ENCODE assay signal across 13 cellular contexts in the genomic region with DNA sequence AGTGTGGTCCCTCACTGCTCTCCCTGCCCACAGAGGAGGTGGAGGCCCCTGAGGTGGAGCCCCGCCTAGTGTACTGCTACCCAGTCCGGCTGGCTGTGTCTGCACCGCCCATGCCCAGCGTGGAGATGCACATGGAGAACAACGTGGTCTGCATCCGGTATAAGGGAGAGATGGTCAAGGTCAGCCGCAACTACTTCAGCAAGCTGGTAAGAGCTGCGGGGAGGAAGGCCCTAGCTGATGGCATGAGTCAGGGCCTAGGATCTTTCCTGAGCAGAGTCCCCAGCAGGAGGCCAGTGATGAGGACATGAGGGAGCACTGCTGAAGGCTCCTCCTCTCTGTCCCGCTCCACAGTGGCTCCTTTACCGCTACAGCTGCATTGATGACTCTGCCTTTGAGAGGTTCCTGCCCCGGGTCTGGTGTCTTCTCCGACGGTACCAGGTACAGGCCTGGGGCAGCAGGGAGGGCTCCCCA. TPM values are rescaled to one million over a fixed set of nuclear protein-coding genes. Genes with fewer than 3 reads are reported as not detected.
DNase-seq lines count a peak whose midpoint lies in the region; ATAC-seq and TF ChIP-seq lines count a peak whose summit lies in the region.
"Had no signal": no experiment of that assay in that cellular context is flagged by ENCODE, and none has a peak within 500 bp of the region (broad histone marks: within the 10 kb centered on the region; RNA-seq: fewer than 3 reads in every experiment).

No MANE protein-coding gene starts in this region.

- peaks cover 9% of the 10 kb centered on the region for H3K4me1 Mint-ChIP-seq in activated CD4-positive, alpha-beta T cell treated with anti-CD3 and anti-CD28 coated beads, Interleukin-2, amount 10 ng/mL, durations not matched to agents 7 days and 5 days

- H3K9me3 Mint-ChIP-seq in activated CD4-positive, alpha-beta T cell treated with anti-CD3 and anti-CD28 coated beads, Interleukin-2, amount 10 ng/mL, durations not matched to agents 7 days and 5 days, result no peaks in the 10 kb centered on the region
- H3K9me3 Mint-ChIP-seq: activated naive CD8-positive, alpha-beta T cell treated with anti-CD3 and anti-CD28 coated beads, Interleukin-2, amount 10 ng/mL, durations not matched to agents 7 days and 5 days had no signal

- H3K27me3 ChIP-seq in Peyer's patch (no peaks in the 10 kb centered on the region), spleen (replicated peaks in 1 of 7) (no peaks in the 10 kb centered on the region)

- H3K9me3 ChIP-seq in HEK293 (ENCODE audit: control insufficient read depth, insufficient read depth, low read depth, low read length), result no peaks in the 10 kb centered on the region
- no peaks in the 10 kb centered on the region for H3K9me3 ChIP-seq in Peyer's patch
- no peaks in the 10 kb centered on the region for H3K9me3 ChIP-seq in spleen
- H3K9me3 ChIP-seq: thoracic aorta had no signal

- 60 to 83% (median 76%) methylated on average over 6 to 13 of the region's 13 CpGs for WGBS in spleen, 5 donors

- H3K4me3 ChIP-seq in HEK293 (ENCODE audit: low read depth, low read length), result no peak overlapping the region
- no peak overlapping the region for H3K4me3 ChIP-seq in Peyer's patch
- H3K4me3 ChIP-seq in spleen, result no peak overlapping the region
- H3K4me3 ChIP-seq: thoracic aorta had no signal

- no peaks in the 10 kb centered on the region for H3K27me3 Mint-ChIP-seq in activated CD4-positive, alpha-beta T cell treated with anti-CD3 and anti-CD28 coated beads, Interleukin-2, amount 10 ng/mL, durations not matched to agents 7 days and 5 days
- H3K27me3 Mint-ChIP-seq: activated naive CD8-positive, alpha-beta T cell treated with anti-CD3 and anti-CD28 coated beads, Interleukin-2, amount 10 ng/mL, durations not matched to agents 7 days and 5 days had no signal

- H3K36me3 ChIP-seq in HEK293 (ENCODE audit: control insufficient read depth in 2 of 2, insufficient read depth in 1 of 2, low read length in 2 of 2) (peaks cover 6 to 88% of the 10 kb centered on the region in 2 experiments; a peak in 2 of 3 replicates), Peyer's patch (peaks cover 0 to 97% (median 0%) of the 10 kb centered on the region in 3 donors), spleen (peaks cover 2 to 100% (median 100%) of the 10 kb centered on the region in 6 donors)

- peak; percentile 13 for ATAC-seq in esophagus mucosa
- no peak for ATAC-seq in GM18517 (IDR thresholded peaks at IDR 0.05; ENCODE audit: unreplicated experiment)

- TF ChIP-seq CTCF in HEK293 (tag by site-specific recombination; IDR thresholded peaks at IDR 0.05), result no peak
- TF ChIP-seq CTCF in Peyer's patch (IDR thresholded peaks at IDR 0.05), result no peak
- no peak for TF ChIP-seq CTCF in spleen (IDR thresholded peaks at IDR 0.05 in 8 of 11, conservative IDR thresholded peaks at IDR 0.05 in 3 of 11)

- DNase-seq in Peyer's patch (no peak), spleen (peak; percentile 80), NCI-H1436 (lab: John Stamatoyannopoulos, UW) (no peak), glomerular visceral epithelial cell (ENCODE audit: extremely low spot score) (no peak)
- no peak for DNase-seq in activated CD4-positive, alpha-beta T cell treated with anti-CD3 and anti-CD28 coated beads, Interleukin-2, amount 10 ng/mL, durations not matched to agents 7 days and 5 days
- DNase-seq: activated naive CD8-positive, alpha-beta T cell treated with anti-CD3 and anti-CD28 coated beads, Interleukin-2, amount 10 ng/mL, durations not matched to agents 7 days and 5 days; erythroblast; NCI-H82 had no signal

- TF ChIP-seq POLR2A in Peyer's patch (IDR thresholded peaks at IDR 0.05) (no peak), spleen (IDR thresholded peaks at IDR 0.05) (no peak)

- H3K4me3 Mint-ChIP-seq in activated CD4-positive, alpha-beta T cell treated with anti-CD3 and anti-CD28 coated beads, Interleukin-2, amount 10 ng/mL, durations not matched to agents 7 days and 5 days, result no peak overlapping the region
- H3K4me3 Mint-ChIP-seq: activated naive CD8-positive, alpha-beta T cell treated with anti-CD3 and anti-CD28 coated beads, Interleukin-2, amount 10 ng/mL, durations not matched to agents 7 days and 5 days had no signal

- H3K27ac ChIP-seq in HEK293 (ENCODE audit: extremely low read depth, low read depth, low read length), result no peak overlapping the region
- H3K27ac ChIP-seq in Peyer's patch, result peak overlapping the region in 3 of 4 donors; percentile 57 to 65 (median 58)
- peak overlapping the region; percentile 63 to 87 (median 78) for H3K27ac ChIP-seq in spleen
- H3K27ac ChIP-seq: thoracic aorta, VCaP had no signal

- CTCF ChIA-PET in HEK293 (lab: Yijun Ruan, JAX), result no interaction called here
- CTCF ChIA-PET in activated CD4-positive, alpha-beta T cell treated with anti-CD3 and anti-CD28 coated beads, Interleukin-2, amount 10 ng/mL, durations not matched to agents 7 days and 5 days (lab: Charles Lee), result interaction anchor here (1.1 to 5.0 kb wide), 4 partner anchors 16 to 72 kb away, joined by 3 to 27 read pairs (median 4); no protein-coding TSS in a partner anchor

- H3K36me3 Mint-ChIP-seq in activated CD4-positive, alpha-beta T cell treated with anti-CD3 and anti-CD28 coated beads, Interleukin-2, amount 10 ng/mL, durations not matched to agents 7 days and 5 days (ENCODE audit: low read depth), result peaks cover 31% of the 10 kb centered on the region

- POLR2A ChIA-PET in HEK293 (lab: Yijun Ruan, JAX), result interaction anchor here (0.8 kb wide), 1 partner anchor 10 kb away, joined by 3 read pairs; no protein-coding TSS in a partner anchor
- POLR2A ChIA-PET in activated CD4-positive, alpha-beta T cell treated with anti-CD3 and anti-CD28 coated beads, Interleukin-2, amount 10 ng/mL, durations not matched to agents 7 days and 5 days (lab: Charles Lee), result no interaction called here

- H3K4me1 ChIP-seq in HEK293 (ENCODE audit: control insufficient read depth, insufficient read depth, low read length) (no peaks in the 10 kb centered on the region), Peyer's patch (peaks cover 0 to 6% (median 0%) of the 10 kb centered on the region in 4 donors), spleen (peaks cover 0 to 59% (median 38%) of the 10 kb centered on the region in 6 donors)

- intact Hi-C loops in spleen (cut with DNase I; ENCODE audit: low total_unique reads), result no loop called here

- no peak overlapping the region for H3K27ac Mint-ChIP-seq in activated CD4-positive, alpha-beta T cell treated with anti-CD3 and anti-CD28 coated beads, Interleukin-2, amount 10 ng/mL, durations not matched to agents 7 days and 5 days

TF ChIP-seq in HEK293, 187 proteins besides CTCF, POLR2A, EP300 and RAD21 (continues in another document):
- TF ChIP-seq ZNF629 (tag by site-specific recombination; IDR thresholded peaks at IDR 0.05) (peak; percentile 34; the same call in 1 of the 2 replicates), ZNF785 (tag by site-specific recombination; IDR thresholded peaks at IDR 0.05) (no peak)

RNA-seq across cellular contexts. Expression of a gene that starts 11.2 kb away (rescaled TPM):
- 10 to 100 TPM; 25.0 to 53.2 (median 44.9) TPM for total RNA-seq in Peyer's patch
- total RNA-seq in esophagus mucosa, result 19.0 TPM
- total RNA-seq in spleen, result 10 to 100 TPM; 41.2 to 61.9 (median 52.4) TPM
- polyA plus RNA-seq in spleen, result 10 to 100 TPM; 25.1 to 33.8 (median 31.0) TPM
- 10 to 100 TPM; 44.0 to 44.6 TPM for total RNA-seq in activated CD4-positive, alpha-beta T cell treated with anti-CD3 and anti-CD28 coated beads, Interleukin-2, amount 10 ng/mL, durations not matched to agents 7 days and 5 days

RNA-seq across cellular contexts. Expression of a gene that starts 26.3 kb away (rescaled TPM):
- total RNA-seq in Peyer's patch (10 to 100 TPM; 34.3 to 60.1 (median 53.6) TPM), esophagus mucosa (9.6 TPM), spleen (10 to 100 TPM; 25.9 to 46.3 (median 33.8) TPM)
- 10 to 100 TPM in 2 of 3 donors, 1 to 10 TPM in 1; 8.2 to 17.9 (median 17.8) TPM for polyA plus RNA-seq in spleen
- 10 to 100 TPM; 40.4 to 41.2 TPM for total RNA-seq in activated CD4-positive, alpha-beta T cell treated with anti-CD3 and anti-CD28 coated beads, Interleukin-2, amount 10 ng/mL, durations not matched to agents 7 days and 5 days

RNA-seq across cellular contexts. Expression of a gene that starts 33.8 kb away (rescaled TPM):
- total RNA-seq in Peyer's patch, result 10 to 100 TPM; 25.0 to 99.3 (median 35.7) TPM
- total RNA-seq in esophagus mucosa, result 46.7 TPM
- total RNA-seq in spleen, result 100 to 1,000 TPM in 2 of 7 donors, 10 to 100 TPM in 5; 19.2 to 430 (median 46.7) TPM
- 10 to 100 TPM in 2 of 3 donors, 1 to 10 TPM in 1; 7.5 to 58.2 (median 16.7) TPM for polyA plus RNA-seq in spleen
- under 1 TPM; 0.81 to 0.82 TPM for total RNA-seq in activated CD4-positive, alpha-beta T cell treated with anti-CD3 and anti-CD28 coated beads, Interleukin-2, amount 10 ng/mL, durations not matched to agents 7 days and 5 days

RNA-seq across cellular contexts. Expression of a gene that starts 54.6 kb away (rescaled TPM):
- total RNA-seq in Peyer's patch (100 to 1,000 TPM in 3 of 4 donors, 10 to 100 TPM in 1; 85.0 to 602 (median 258) TPM), esophagus mucosa (57.4 TPM), spleen (100 to 1,000 TPM; 162 to 203 (median 183) TPM)
- 100 to 1,000 TPM in 1 of 3 donors, 10 to 100 TPM in 2; 56.6 to 105 (median 65.8) TPM for polyA plus RNA-seq in spleen
- total RNA-seq in activated CD4-positive, alpha-beta T cell treated with anti-CD3 and anti-CD28 coated beads, Interleukin-2, amount 10 ng/mL, durations not matched to agents 7 days and 5 days, result 10 to 100 TPM; 64.9 to 76.3 TPM

RNA-seq across cellular contexts. Expression of a gene that starts 54.7 kb away (rescaled TPM):
- total RNA-seq in Peyer's patch (10 to 100 TPM in 3 of 4 donors, 1 to 10 TPM in 1; 3.3 to 27.6 (median 23.9) TPM), esophagus mucosa (1.9 TPM), spleen (10 to 100 TPM in 2 of 7 donors, 1 to 10 TPM in 5; 3.3 to 19.4 (median 6.4) TPM)
- polyA plus RNA-seq in spleen, result 1 to 10 TPM; 2.7 to 4.4 (median 3.5) TPM
- 1 to 10 TPM; 2.6 TPM for total RNA-seq in activated CD4-positive, alpha-beta T cell treated with anti-CD3 and anti-CD28 coated beads, Interleukin-2, amount 10 ng/mL, durations not matched to agents 7 days and 5 days

Comparison
In these comparisons a context has a peak if more than half of its experiments do, and no peak if none do; other contexts are left out.
1. RNA of a gene that starts 33.8 kb away (total RNA-seq): 46.7 TPM in esophagus mucosa (single experiment), 19.2 to 430 TPM in spleen and 25.0 to 99.3 TPM in Peyer's patch; 0.81 to 0.82 TPM in activated CD4-positive, alpha-beta T cell treated with anti-CD3 and anti-CD28 coated beads, Interleukin-2, amount 10 ng/mL, durations not matched to agents 7 days and 5 days; every median in the first group is over 10 times any median in the second.